Comparison of ENCODE assay signal across 26 cellular contexts in the genomic region with DNA sequence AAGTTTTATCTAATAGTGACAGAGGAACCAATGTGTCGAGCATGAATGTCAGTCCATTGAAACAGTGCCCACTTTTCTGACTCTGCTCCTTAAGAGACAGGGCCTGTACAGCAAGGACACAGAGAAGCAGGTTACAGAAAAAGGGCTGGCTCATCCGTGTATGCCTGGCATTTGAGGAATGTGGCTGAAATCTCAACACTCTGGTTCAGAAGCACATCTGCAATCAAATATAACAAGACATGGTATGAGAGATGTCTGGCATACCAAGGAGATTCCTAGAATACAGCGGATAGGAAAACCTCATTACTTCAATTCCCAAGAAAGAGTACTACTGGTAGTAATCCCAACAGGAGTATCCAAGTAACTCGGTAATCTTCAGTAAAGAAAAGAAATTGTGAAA. TPM values are rescaled to one million over a fixed set of nuclear protein-coding genes. Genes with fewer than 3 reads are reported as not detected.
DNase-seq lines count a peak whose midpoint lies in the region; ATAC-seq, FAIRE-seq and TF ChIP-seq lines count a peak whose summit lies in the region.
"Had no signal": no experiment of that assay in that cellular context is flagged by ENCODE, and none has a peak within 500 bp of the region (broad histone marks: within the 10 kb centered on the region; RNA-seq: fewer than 3 reads in every experiment).

No MANE protein-coding gene starts in this region.

- no peaks in the 10 kb centered on the region for H3K36me3 ChIP-seq in H1 (ENCODE audit: control insufficient read depth in 2 of 4, insufficient read depth in 4 of 4, low read length in 3 of 4)
- H3K36me3 ChIP-seq in neural progenitor cell, result no peaks in the 10 kb centered on the region
- no peaks in the 10 kb centered on the region for H3K36me3 ChIP-seq in brain microvascular endothelial cell (replicated peaks)
- H3K36me3 ChIP-seq in H7 (replicated peaks; ENCODE audit: control insufficient read depth, insufficient read depth, low read length), result no peaks in the 10 kb centered on the region
- H3K36me3 ChIP-seq: MG63, ovary, vagina had no signal

- in situ Hi-C loops in Caki2 (cut with HindIII; ENCODE audit: low pct_unique_long_range_greater_than_20kb, low sequenced_read_pairs) (no loop called here), brain microvascular endothelial cell (cut with HindIII; ENCODE audit: low pct_ligation_motif_present, low sequenced_read_pairs) (no loop called here)

- H3K27me3 Mint-ChIP-seq in neural progenitor cell (ENCODE audit: insufficient read depth, low read depth), result peaks cover 4% of the 10 kb centered on the region

- peaks cover 0 to 3% (median 1%) of the 10 kb centered on the region in 4 experiments; a peak in 5 of 7 replicates for H3K27me3 ChIP-seq in H1 (replicated peaks in 1 of 4; ENCODE audit: control insufficient read depth in 3 of 4, extremely low read depth in 1 of 4, insufficient read depth in 3 of 4, low read length in 3 of 4)
- peaks cover 13% of the 10 kb centered on the region for H3K27me3 ChIP-seq in neural progenitor cell
- H3K27me3 ChIP-seq in brain microvascular endothelial cell (replicated peaks), result no peaks in the 10 kb centered on the region
- H3K27me3 ChIP-seq in H7 (ENCODE audit: control insufficient read depth, insufficient read depth, low read length), result peaks cover 5% of the 10 kb centered on the region
- H3K27me3 ChIP-seq: ovary, vagina had no signal

- H3K79me2 ChIP-seq in H1 (ENCODE audit: control insufficient read depth in 1 of 2, insufficient read depth in 2 of 2, low read length in 2 of 2) (no peaks in the 10 kb centered on the region), neural progenitor cell (ENCODE audit: low read depth) (no peaks in the 10 kb centered on the region)

- peak overlapping the region in 1 of 2 experiments; percentile 49; a peak in 2 of 4 replicates for H3K4me2 ChIP-seq in H1 (ENCODE audit: insufficient read depth in 1 of 2, low read depth in 2 of 2, low read length in 2 of 2)
- H3K4me2 ChIP-seq in neural progenitor cell, result no peak overlapping the region

- no peak overlapping the region for H4K8ac ChIP-seq in H1 (ENCODE audit: extremely low read depth, insufficient read depth, low read length)

- H3K36me3 Mint-ChIP-seq in neural progenitor cell, result no peaks in the 10 kb centered on the region

- no peaks in the 10 kb centered on the region for H3K79me1 ChIP-seq in H1 (ENCODE audit: low read depth, low read length)

- TF ChIP-seq CTCF in H1 (IDR thresholded peaks at IDR 0.05; ENCODE audit: control extremely low read depth in 1 of 3, insufficient read depth in 1 of 3, low read depth in 1 of 3, low read length in 3 of 3) (no peak), neural progenitor cell (IDR thresholded peaks at IDR 0.05) (no peak), brain microvascular endothelial cell (IDR thresholded peaks at IDR 0.05; ENCODE audit: low read depth, low read length, missing control alignments) (no peak)

- TF ChIP-seq POLR2A in H1 (IDR thresholded peaks at IDR 0.05; ENCODE audit: control extremely low read depth in 1 of 2, low read depth in 2 of 2, low read length in 2 of 2), result no peak

- no peak overlapping the region for H3K23ac ChIP-seq in H1 (ENCODE audit: insufficient read length)

- WGBS in H1 (ENCODE audit: extremely low coverage in 1 of 2, insufficient coverage in 1 of 2, insufficient read length in 1 of 2, insufficient replicate concordance in 2 of 2, low coverage in 1 of 2, low lambda C conversion rate in 2 of 2, missing lambda C conversion rate in 1 of 2), 2 experiments, result 68% methylated on average over 4 of the region's 4 CpGs; no CpG with 5 or more reads in 1 of the 2 experiments

- FAIRE-seq in RCC 7860 (lab: Jason Lieb, UNC) (no peak), H1 (lab: Jason Lieb, UNC) (no peak)

- POLR2A ChIA-PET in H1 (lab: Charles Lee; ENCODE audit: partially characterized antibody), result no interaction called here

- H2BK15ac ChIP-seq in H1 (ENCODE audit: low read length), result 0 out of 2 replicates have a peak overlapping the region, but pooled peaks have one; percentile 12

- H3K56ac ChIP-seq in H1 (replicated peaks; ENCODE audit: insufficient read length, low read depth, low read length), result no peak overlapping the region

- no peak overlapping the region for H4K91ac ChIP-seq in H1 (replicated peaks; ENCODE audit: insufficient read length, low read length)

- no peak overlapping the region for H2BK20ac ChIP-seq in H1 (ENCODE audit: low read length)

- H3K23me2 ChIP-seq in H1 (ENCODE audit: low read depth, low read length), result no peaks in the 10 kb centered on the region

- no peak overlapping the region for H3K14ac ChIP-seq in H1 (ENCODE audit: insufficient read length)

- H2BK120ac ChIP-seq in H1 (replicated peaks; ENCODE audit: low read depth, low read length), result no peak overlapping the region

- H4K5ac ChIP-seq in H1 (ENCODE audit: insufficient read length, low read depth, low read length), result no peak overlapping the region

- CTCF ChIA-PET in H1 (lab: Charles Lee; ENCODE audit: partially characterized antibody), result no interaction called here

- 0 out of 2 replicates have a peak overlapping the region, but pooled peaks have one; percentile 55 for H2BK5ac ChIP-seq in H1 (ENCODE audit: low read depth, low read length)

- H2AK5ac ChIP-seq in H1 (ENCODE audit: low read depth, low read length), result 0 out of 2 replicates have a peak overlapping the region, but pooled peaks have one; percentile 9

- peaks cover 12% of the 10 kb centered on the region for H3K9me3 Mint-ChIP-seq in neural progenitor cell

- no peak overlapping the region for H3K4me3 Mint-ChIP-seq in neural progenitor cell
- H3K4me3 Mint-ChIP-seq: CD8-positive, alpha-beta memory T cell; naive B cell had no signal

- H3K27ac Mint-ChIP-seq in neural progenitor cell, result no peak overlapping the region
- H3K27ac Mint-ChIP-seq: CD8-positive, alpha-beta memory T cell; naive B cell had no signal

- H3K9ac ChIP-seq in H1 (replicated peaks in 1 of 4; ENCODE audit: extremely low read depth in 1 of 4, low read depth in 3 of 4, low read length in 3 of 4), result no peak overlapping the region
- no peak overlapping the region for H3K9ac ChIP-seq in neural progenitor cell

- H3K4ac ChIP-seq in H1 (replicated peaks; ENCODE audit: insufficient read length, low read depth, low read length), result no peak overlapping the region

- H2AFZ ChIP-seq in H1 (ENCODE audit: low read length) (no peak overlapping the region), neural progenitor cell (replicated peaks) (no peak overlapping the region)

- no peak overlapping the region for H3K27ac ChIP-seq in H1 (ENCODE audit: low read depth, low read length)
- no peak overlapping the region for H3K27ac ChIP-seq in neural progenitor cell
- H3K27ac ChIP-seq in brain microvascular endothelial cell, result no peak overlapping the region
- H3K27ac ChIP-seq: cardiac muscle cell, ovary, vagina had no signal

- H3K4me1 ChIP-seq in H1 (replicated peaks in 1 of 4; ENCODE audit: control insufficient read depth in 3 of 4, insufficient read depth in 4 of 4, low read length in 3 of 4) (peaks cover 4 to 12% (median 6%) of the 10 kb centered on the region in 4 experiments), neural progenitor cell (no peaks in the 10 kb centered on the region)
- H3K4me1 ChIP-seq: vagina had no signal

- DNase-seq in Caki2 (ENCODE audit: low read depth) (peak; percentile 57), RCC 7860 (ENCODE audit: low spot score) (peak; percentile 37), H1 (ENCODE audit: low read depth in 1 of 2, low spot score in 2 of 2) (peak in 1 of 2 experiments; percentile 32), neural progenitor cell (ENCODE audit: low spot score) (peak; percentile 11), brain microvascular endothelial cell (no peak), H7 (no peak)
- no peak for DNase-seq in central memory CD4-positive, alpha-beta T cell
- DNase-seq: activated CD8-positive, alpha-beta memory T cell treated with anti-CD3 and anti-CD28 coated beads, Interleukin-2, amount 50 U/mL, for 48 hours; activated effector memory CD4-positive, alpha-beta T cell treated with Interleukin-2 at 50 U/mL for 16 hours; CD8-positive, alpha-beta memory T cell; dermis blood vessel endothelial cell; DMS79 treated with DMSO at 0.1 percent for 48 hours; MG63; naive B cell; NCI-H1436 treated with DMSO at 0.1 percent for 48 hours; NCI-H2171; NCI-H69; ovary; right cardiac atrium; SIG-M5; stimulated activated CD8-positive, alpha-beta memory T cell treated with anti-CD3 and anti-CD28 coated beads, Interleukin-4, amount 100 ng/mL, for 48 hours; T-helper 1 cell had no signal

- H3K9me3 ChIP-seq in H1 (ENCODE audit: insufficient read depth in 2 of 2, low read depth in 1 of 2, low read length in 1 of 2), result peaks cover 11% of the 10 kb centered on the region in 2 experiments
- peaks cover 2% of the 10 kb centered on the region for H3K9me3 ChIP-seq in neural progenitor cell (ENCODE audit: low read depth)
- H3K9me3 ChIP-seq: vagina had no signal

- no peak for TF ChIP-seq EP300 in H1 (IDR thresholded peaks at IDR 0.05; ENCODE audit: borderline replicate concordance in 1 of 2, low read depth in 2 of 2, low read length in 2 of 2)

- H3F3A ChIP-seq in neural progenitor cell (ENCODE audit: low read depth), result no peaks in the 10 kb centered on the region

- no peak for TF ChIP-seq RAD21 in H1 (IDR thresholded peaks at IDR 0.05 in 1 of 2, conservative IDR thresholded peaks at IDR 0.05 in 1 of 2; ENCODE audit: low read depth in 2 of 2, low read length in 2 of 2)

- ATAC-seq in GM18870 (IDR thresholded peaks at IDR 0.05; ENCODE audit: unreplicated experiment), result no peak
- ATAC-seq: right cardiac atrium had no signal

- H2BK12ac ChIP-seq in H1 (ENCODE audit: low read depth, low read length), result no peak overlapping the region

- H3K18ac ChIP-seq in H1 (ENCODE audit: extremely low read depth, low read length), result no peak overlapping the region

- no peaks in the 10 kb centered on the region for H4K20me1 ChIP-seq in H1 (replicated peaks in 1 of 2; ENCODE audit: control insufficient read depth in 1 of 2, insufficient read depth in 2 of 2, low read length in 2 of 2)
- H4K20me1 ChIP-seq in neural progenitor cell (ENCODE audit: low read depth), result no peaks in the 10 kb centered on the region

- H3K4me1 Mint-ChIP-seq in neural progenitor cell, result peaks cover 11% of the 10 kb centered on the region
- H3K4me1 Mint-ChIP-seq: CD8-positive, alpha-beta memory T cell had no signal

- H3K4me3 ChIP-seq in H1 (ENCODE audit: extremely low read depth in 1 of 4, insufficient read depth in 2 of 4, low read depth in 3 of 4, low read length in 4 of 4) (no peak overlapping the region), neural progenitor cell (no peak overlapping the region), brain microvascular endothelial cell (ENCODE audit: low read depth, low read length) (no peak overlapping the region), H7 (ENCODE audit: insufficient read depth, low read depth, low read length) (no peak overlapping the region)
- H3K4me3 ChIP-seq: cardiac muscle cell, lung, MG63, ovary, vagina had no signal

RNA-seq across cellular contexts. Expression of a gene that starts 5.9 kb away (rescaled TPM):
- 7.9 and 8.0 TPM in 2 replicates for total RNA-seq in Caki2 (2014; rRNA removed; shearing (Covaris generic); ENCODE audit: low replicate concordance)
- 8.0 and 9.7 TPM in 2 replicates for total RNA-seq in H1 (2021; fragmentation: NEBNext Ultra II Directional; extraction: Animal tissue kit (Norgen Biotek cat#: 25700))
- 1.7 and 2.4 TPM in 2 replicates for polyA plus RNA-seq in H1 (2011; rRNA removed)
- 2.9 TPM for polyA plus RNA-seq in H1 (2011; cell fraction: cytosol; rRNA removed)
- polyA plus RNA-seq in H1 (2011; cell fraction: nucleus; rRNA removed), result 1.7 TPM
- 2.8 to 6.5 TPM (median 4.6 TPM) in 4 replicates for polyA plus RNA-seq in H1 (2012, experiment 1 of 2)
- polyA plus RNA-seq in H1 (2012, experiment 2 of 2), result 0.29 TPM
- polyA plus RNA-seq in H1 (2013, experiment 1 of 2), result 5.3 TPM
- 6.0 TPM for polyA plus RNA-seq in H1 (2013, experiment 2 of 2)
- 6.2 and 9.8 TPM in 2 replicates for polyA minus RNA-seq in H1 (2011; rRNA and poly(A)+ RNA removed)
- 4.0 TPM for polyA minus RNA-seq in H1 (2011; cell fraction: cytosol; rRNA and poly(A)+ RNA removed)
- 13.1 TPM for polyA minus RNA-seq in H1 (2011; cell fraction: nucleus; rRNA and poly(A)+ RNA removed)
- 9.0 and 14.1 TPM in 2 replicates for total RNA-seq in neural progenitor cell (ENCODE audit: low replicate concordance)
- 3.0 and 3.7 TPM in 2 replicates for total RNA-seq in H7 (2014; rRNA removed; shearing (Covaris generic))
- polyA plus RNA-seq: CD8-positive, alpha-beta memory T cell had no signal

Comparison
In these comparisons a context has a peak if more than half of its experiments do, and no peak if none do; other contexts are left out.
1. DNase-seq: peak in Caki2 (single experiment), RCC 7860 (single experiment) and neural progenitor cell (single experiment); none in brain microvascular endothelial cell (single experiment), central memory CD4-positive, alpha-beta T cell (single experiment) and H7 (single experiment).